ENCODE assay signal across 17 cellular contexts in the genomic region with DNA sequence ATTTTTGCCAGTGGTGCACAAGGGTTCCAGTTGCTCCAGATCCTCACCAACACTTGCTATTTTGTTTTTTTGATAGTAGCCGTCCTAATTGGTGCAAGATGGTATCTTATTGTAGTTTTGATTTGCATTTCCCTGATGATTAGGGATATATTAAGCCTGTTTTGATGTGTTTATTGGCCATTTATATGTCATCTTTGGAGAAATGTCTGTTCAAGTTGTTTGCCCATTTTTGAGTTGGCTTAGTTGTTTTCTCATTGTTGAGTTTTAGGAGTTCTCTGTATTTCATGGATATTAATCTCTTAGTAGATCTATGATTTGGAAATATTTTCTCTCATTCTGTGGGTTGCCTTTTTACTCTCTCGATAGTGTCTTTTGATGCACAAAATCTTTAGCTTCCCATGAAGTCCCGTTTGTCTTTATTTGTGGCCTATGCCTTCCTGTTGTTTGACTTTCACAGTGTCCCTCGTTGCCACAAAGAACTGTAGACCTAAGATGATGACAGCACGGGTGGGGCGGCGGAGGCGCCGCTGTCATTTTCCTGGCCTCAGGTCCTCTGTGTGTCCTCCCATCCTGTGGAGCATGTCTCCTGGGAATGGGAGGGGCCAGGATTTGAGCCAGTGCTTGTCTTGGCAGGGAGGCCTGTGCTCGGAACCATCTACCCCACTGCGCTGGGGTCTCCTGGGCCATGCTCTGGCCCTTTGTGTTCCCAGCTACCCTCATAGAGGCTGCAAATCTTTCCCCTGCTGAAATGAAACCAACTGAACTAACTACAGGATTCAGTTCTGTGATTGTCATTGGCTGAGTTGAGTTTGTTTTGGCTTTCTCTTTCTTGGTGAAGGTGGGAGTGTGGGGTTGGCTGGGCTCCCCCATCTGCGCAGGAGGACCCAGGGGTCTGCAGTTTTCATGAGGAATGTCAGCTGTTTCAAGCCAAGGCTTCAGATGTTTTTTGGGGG. TPM values are rescaled to one million over a fixed set of nuclear protein-coding genes. Genes with fewer than 3 reads are reported as not detected.
DNase-seq lines count a peak whose midpoint lies in the region; ATAC-seq and TF ChIP-seq lines count a peak whose summit lies in the region.
"Had no signal": no experiment of that assay in that cellular context is flagged by ENCODE, and none has a peak within 500 bp of the region (broad histone marks: within the 10 kb centered on the region; RNA-seq: fewer than 3 reads in every experiment).

No MANE protein-coding gene starts in this region.

- H3K27ac Mint-ChIP-seq in WTC11 (peak overlapping the region; percentile 86), mesothelial cell of epicardium (peak overlapping the region; percentile 74)
- H3K27ac Mint-ChIP-seq: activated naive CD8-positive, alpha-beta T cell treated with anti-CD3 and anti-CD28 coated beads, Interleukin-2, amount 50 U/mL, for 24 hours had no signal

- H3K4me1 ChIP-seq in gastroesophageal sphincter (peaks cover 0 to 91% (median 38%) of the 10 kb centered on the region in 3 donors), thyroid gland (peaks cover 59 to 74% of the 10 kb centered on the region in 2 donors), SJCRH30 (peaks cover 18% of the 10 kb centered on the region)

- intact Hi-C loops in thyroid gland (cut with DNase I), result no loop called here

- H3K4me3 ChIP-seq in gastroesophageal sphincter (no peak overlapping the region), thyroid gland (replicated peaks in 1 of 3) (no peak overlapping the region), SJCRH30 (no peak overlapping the region)

- WGBS in gastroesophageal sphincter (ENCODE audit: low coverage in 1 of 2), 2 donors, result 57 to 77% methylated on average over 3 to 6 of the region's 12 CpGs
- WGBS in thyroid gland, 2 donors, result 52 to 75% methylated on average over 11 to 12 of the region's 12 CpGs

- POLR2A ChIA-PET in WTC11 (lab: Charles Lee), result no interaction called here

- H3K4me1 Mint-ChIP-seq in WTC11 (peaks cover 37% of the 10 kb centered on the region), mesothelial cell of epicardium (peaks cover 44% of the 10 kb centered on the region)

- no peak for TF ChIP-seq CTCF in WTC11 (IDR thresholded peaks at IDR 0.05)
- TF ChIP-seq CTCF in gastroesophageal sphincter (IDR thresholded peaks at IDR 0.05), result no peak
- TF ChIP-seq CTCF in mesothelial cell of epicardium (IDR thresholded peaks at IDR 0.05; ENCODE audit: unreplicated experiment), result no peak
- TF ChIP-seq CTCF in thyroid gland (IDR thresholded peaks at IDR 0.05), result no peak

- no peaks in the 10 kb centered on the region for H3K9me3 ChIP-seq in gastroesophageal sphincter
- no peaks in the 10 kb centered on the region for H3K9me3 ChIP-seq in thyroid gland
- H3K9me3 ChIP-seq in SJCRH30 (replicated peaks), result 0 out of 2 replicates have a peak, but pooled peaks cover 3% of the 10 kb centered on the region

- H3K4me3 Mint-ChIP-seq in WTC11, result no peak overlapping the region
- no peak overlapping the region for H3K4me3 Mint-ChIP-seq in mesothelial cell of epicardium
- H3K4me3 Mint-ChIP-seq: activated naive CD8-positive, alpha-beta T cell treated with anti-CD3 and anti-CD28 coated beads, Interleukin-2, amount 50 U/mL, for 24 hours; neural crest cell; stimulated activated naive CD8-positive, alpha-beta T cell treated with anti-CD3 and anti-CD28 coated beads, Interleukin-15, amount 100 ng/mL, for 72 hours; T-cell had no signal

- no peaks in the 10 kb centered on the region for H3K27me3 Mint-ChIP-seq in WTC11 (ENCODE audit: low read depth)
- H3K27me3 Mint-ChIP-seq in mesothelial cell of epicardium (ENCODE audit: low read depth), result no peaks in the 10 kb centered on the region
- H3K27me3 Mint-ChIP-seq: activated naive CD8-positive, alpha-beta T cell treated with anti-CD3 and anti-CD28 coated beads, Interleukin-2, amount 50 U/mL, for 24 hours; stimulated activated naive CD8-positive, alpha-beta T cell treated with anti-CD3 and anti-CD28 coated beads, Interleukin-15, amount 100 ng/mL, for 72 hours; T-cell had no signal

- DNase-seq in WTC11 (ENCODE audit: low spot score) (no peak), mesothelial cell of epicardium (ENCODE audit: low spot score in 2 of 2, unreplicated experiment in 2 of 2) (no peak), thyroid gland (peak; percentile 32 to 39), SW480 (ENCODE audit: low spot score) (no peak), SJCRH30 (no peak)
- DNase-seq: activated naive CD8-positive, alpha-beta T cell treated with anti-CD3 and anti-CD28 coated beads, Interleukin-2, amount 50 U/mL, for 24 hours; C1 segment of cervical spinal cord; head of caudate nucleus; NCI-H1694 treated with DMSO at 0.1 percent for 48 hours; NCI-H526; small intestine; stimulated activated naive CD8-positive, alpha-beta T cell treated with anti-CD3 and anti-CD28 coated beads, Interleukin-15, amount 100 ng/mL, for 72 hours; T-cell had no signal

- TF ChIP-seq POLR2A in gastroesophageal sphincter (IDR thresholded peaks at IDR 0.05), result no peak
- no peak for TF ChIP-seq POLR2A in thyroid gland (IDR thresholded peaks at IDR 0.05)

- H3K36me3 Mint-ChIP-seq in WTC11, result peaks cover 14% of the 10 kb centered on the region
- H3K36me3 Mint-ChIP-seq in mesothelial cell of epicardium, result peaks cover 16% of the 10 kb centered on the region
- H3K36me3 Mint-ChIP-seq: T-cell had no signal

- CTCF ChIA-PET in WTC11 (lab: Charles Lee), result interaction anchor here (1.5 kb wide), 1 partner anchor 88 kb away, joined by 4 read pairs; no protein-coding TSS in a partner anchor

- H3K36me3 ChIP-seq in gastroesophageal sphincter (peaks cover 0 to 8% of the 10 kb centered on the region in 2 donors), thyroid gland (no peaks in the 10 kb centered on the region), SJCRH30 (peaks cover 18% of the 10 kb centered on the region)

- H3K9me3 Mint-ChIP-seq in WTC11 (peaks cover 11% of the 10 kb centered on the region), mesothelial cell of epicardium (peaks cover 7% of the 10 kb centered on the region)
- H3K9me3 Mint-ChIP-seq: activated naive CD8-positive, alpha-beta T cell treated with anti-CD3 and anti-CD28 coated beads, Interleukin-2, amount 50 U/mL, for 24 hours; neural crest cell; stimulated activated naive CD8-positive, alpha-beta T cell treated with anti-CD3 and anti-CD28 coated beads, Interleukin-15, amount 100 ng/mL, for 72 hours had no signal

- H3K27ac ChIP-seq in gastroesophageal sphincter (peak overlapping the region in 3 of 4 donors; percentile 48 to 86 (median 68)), thyroid gland (peak overlapping the region in 1 of 3 donors; percentile 8), SJCRH30 (no peak overlapping the region)

- no peak for TF ChIP-seq EP300 in gastroesophageal sphincter (IDR thresholded peaks at IDR 0.05)

- H3K27me3 ChIP-seq in gastroesophageal sphincter (no peaks in the 10 kb centered on the region), thyroid gland (no peaks in the 10 kb centered on the region), SJCRH30 (no peaks in the 10 kb centered on the region)

- no peak for ATAC-seq in WTC11
- peak; percentile 22 for ATAC-seq in gastroesophageal sphincter
- no peak for ATAC-seq in GM21619 (IDR thresholded peaks at IDR 0.05; ENCODE audit: unreplicated experiment)
- ATAC-seq: activated CD4-positive, CD25-positive, alpha-beta regulatory T cell treated with anti-CD3 and anti-CD28 coated beads, Interleukin-2, amount 50 U/mL, for 24 hours; activated naive CD8-positive, alpha-beta T cell treated with anti-CD3 and anti-CD28 coated beads, Interleukin-2, amount 50 U/mL, for 24 hours; stimulated activated naive CD8-positive, alpha-beta T cell treated with anti-CD3 and anti-CD28 coated beads, Interleukin-15, amount 100 ng/mL, for 72 hours; T-cell had no signal

TF ChIP-seq in WTC11, 78 proteins besides CTCF, POLR2A, EP300 and RAD21:
- TF ChIP-seq USF2 (CRISPR knock-in tag; IDR thresholded peaks at IDR 0.05) (no peak), EMX1 (CRISPR knock-in tag; IDR thresholded peaks at IDR 0.05) (no peak)

RNA-seq across cellular contexts. Expression of gene LRP5, which starts 33.7 kb away (rescaled TPM):
- 41.6 to 48.8 TPM (median 41.9 TPM) in 3 replicates for total RNA-seq in WTC11 (2021)
- 10 to 100 TPM; 32.6 to 68.9 (median 42.5) TPM for total RNA-seq in gastroesophageal sphincter
- 72.5 to 76.6 TPM (median 74.7 TPM) in 3 replicates for total RNA-seq in mesothelial cell of epicardium
- total RNA-seq in thyroid gland, result 10 to 100 TPM; 45.8 to 75.5 (median 54.3) TPM
- 45.5 and 46.5 TPM in 2 replicates for total RNA-seq in SJCRH30 (2014; rRNA removed; shearing (Covaris generic))

Comparison
In these comparisons a context has a peak if more than half of its experiments do, and no peak if none do; other contexts are left out.
1. DNase-seq: peak in thyroid gland (2 of 2); none in WTC11 (single experiment), mesothelial cell of epicardium (0 of 2), SW480 (single experiment) and SJCRH30 (0 of 2).